In the genomic region with DNA sequence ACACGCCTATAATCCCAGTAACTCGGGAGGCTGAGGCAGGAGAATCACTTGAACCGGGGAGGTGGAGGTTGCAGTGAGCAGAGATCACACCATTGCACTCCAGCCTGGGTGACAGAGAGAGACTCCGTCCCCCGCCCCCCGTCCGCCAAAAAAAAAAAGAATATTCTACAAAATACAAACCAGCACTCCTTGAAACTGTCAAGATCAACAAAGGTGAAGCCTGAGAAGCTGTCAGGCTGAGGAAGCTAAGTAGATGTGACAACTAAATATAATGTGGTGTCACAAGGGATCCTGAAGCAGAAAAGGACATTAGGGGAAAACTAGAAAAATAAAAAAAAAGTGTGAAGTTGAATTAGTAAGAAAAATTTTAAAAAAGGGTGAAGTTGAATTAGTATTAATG, we compare ENCODE assay signal across 2 cellular contexts.
TF ChIP-seq lines count a peak whose summit lies in the region.

No MANE protein-coding gene starts in this region.

TF ChIP-seq in SK-N-SH, 30 proteins besides CTCF, POLR2A, EP300 and RAD21:
- TF ChIP-seq POLR2AphosphoS5 (IDR thresholded peaks at IDR 0.05; ENCODE audit: low read depth, low read length) (0 out of 2 replicates have a peak, but pooled peaks have one; percentile 0), SIN3A (IDR thresholded peaks at IDR 0.05; ENCODE audit: borderline replicate concordance, low read depth, low read length) (no peak)

TF ChIP-seq in SK-N-SH treated with all-trans-retinoic acid at 6 μM for 48 hours, 23 proteins besides CTCF, POLR2A, EP300 and RAD21:
- TF ChIP-seq TOX (CRISPR knock-in tag; IDR thresholded peaks at IDR 0.05; ENCODE audit: borderline replicate concordance) (no peak), ZFP30 (CRISPR knock-in tag; IDR thresholded peaks at IDR 0.05) (no peak), OSR1 (CRISPR knock-in tag; IDR thresholded peaks at IDR 0.05) (no peak), ZNF565 (CRISPR knock-in tag; conservative IDR thresholded peaks at IDR 0.05; ENCODE audit: low read depth) (no peak), BACH2 (CRISPR knock-in tag; IDR thresholded peaks at IDR 0.05; ENCODE audit: borderline replicate concordance) (no peak), CSDC2 (CRISPR knock-in tag; IDR thresholded peaks at IDR 0.05) (no peak), ESRRG (CRISPR knock-in tag; IDR thresholded peaks at IDR 0.05) (no peak), ZC3H10 (CRISPR knock-in tag; IDR thresholded peaks at IDR 0.05) (no peak), SNAI2 (CRISPR knock-in tag; IDR thresholded peaks at IDR 0.05) (no peak), ZNF70 (CRISPR knock-in tag; IDR thresholded peaks at IDR 0.05) (no peak), ZNF8 (CRISPR knock-in tag; IDR thresholded peaks at IDR 0.05) (no peak), ISL1 (CRISPR knock-in tag; IDR thresholded peaks at IDR 0.05) (no peak), TCF4 (CRISPR knock-in tag; IDR thresholded peaks at IDR 0.05; ENCODE audit: borderline replicate concordance) (no peak), GLIS3 (CRISPR knock-in tag; IDR thresholded peaks at IDR 0.05) (no peak), ARNTL (CRISPR knock-in tag; IDR thresholded peaks at IDR 0.05; ENCODE audit: borderline replicate concordance, low read depth) (no peak)
- TF ChIP-seq, protein P1, sequence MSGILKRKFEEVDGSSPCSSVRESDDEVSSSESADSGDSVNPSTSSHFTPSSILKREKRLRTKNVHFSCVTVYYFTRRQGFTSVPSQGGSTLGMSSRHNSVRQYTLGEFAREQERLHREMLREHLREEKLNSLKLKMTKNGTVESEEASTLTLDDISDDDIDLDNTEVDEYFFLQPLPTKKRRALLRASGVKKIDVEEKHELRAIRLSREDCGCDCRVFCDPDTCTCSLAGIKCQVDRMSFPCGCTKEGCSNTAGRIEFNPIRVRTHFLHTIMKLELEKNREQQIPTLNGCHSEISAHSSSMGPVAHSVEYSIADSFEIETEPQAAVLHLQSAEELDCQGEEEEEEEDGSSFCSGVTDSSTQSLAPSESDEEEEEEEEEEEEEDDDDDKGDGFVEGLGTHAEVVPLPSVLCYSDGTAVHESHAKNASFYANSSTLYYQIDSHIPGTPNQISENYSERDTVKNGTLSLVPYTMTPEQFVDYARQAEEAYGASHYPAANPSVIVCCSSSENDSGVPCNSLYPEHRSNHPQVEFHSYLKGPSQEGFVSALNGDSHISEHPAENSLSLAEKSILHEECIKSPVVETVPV (CRISPR knock-in tag; IDR thresholded peaks at IDR 0.05), result no peak
- TF ChIP-seq, protein P2, sequence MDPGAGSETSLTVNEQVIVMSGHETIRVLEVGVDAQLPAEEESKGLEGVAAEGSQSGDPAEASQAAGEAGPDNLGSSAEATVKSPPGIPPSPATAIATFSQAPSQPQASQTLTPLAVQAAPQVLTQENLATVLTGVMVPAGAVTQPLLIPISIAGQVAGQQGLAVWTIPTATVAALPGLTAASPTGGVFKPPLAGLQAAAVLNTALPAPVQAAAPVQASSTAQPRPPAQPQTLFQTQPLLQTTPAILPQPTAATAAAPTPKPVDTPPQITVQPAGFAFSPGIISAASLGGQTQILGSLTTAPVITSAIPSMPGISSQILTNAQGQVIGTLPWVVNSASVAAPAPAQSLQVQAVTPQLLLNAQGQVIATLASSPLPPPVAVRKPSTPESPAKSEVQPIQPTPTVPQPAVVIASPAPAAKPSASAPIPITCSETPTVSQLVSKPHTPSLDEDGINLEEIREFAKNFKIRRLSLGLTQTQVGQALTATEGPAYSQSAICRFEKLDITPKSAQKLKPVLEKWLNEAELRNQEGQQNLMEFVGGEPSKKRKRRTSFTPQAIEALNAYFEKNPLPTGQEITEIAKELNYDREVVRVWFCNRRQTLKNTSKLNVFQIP (CRISPR knock-in tag; IDR thresholded peaks at IDR 0.05; ENCODE audit: borderline replicate concordance, low read depth), result no peak
- TF ChIP-seq, protein P3, sequence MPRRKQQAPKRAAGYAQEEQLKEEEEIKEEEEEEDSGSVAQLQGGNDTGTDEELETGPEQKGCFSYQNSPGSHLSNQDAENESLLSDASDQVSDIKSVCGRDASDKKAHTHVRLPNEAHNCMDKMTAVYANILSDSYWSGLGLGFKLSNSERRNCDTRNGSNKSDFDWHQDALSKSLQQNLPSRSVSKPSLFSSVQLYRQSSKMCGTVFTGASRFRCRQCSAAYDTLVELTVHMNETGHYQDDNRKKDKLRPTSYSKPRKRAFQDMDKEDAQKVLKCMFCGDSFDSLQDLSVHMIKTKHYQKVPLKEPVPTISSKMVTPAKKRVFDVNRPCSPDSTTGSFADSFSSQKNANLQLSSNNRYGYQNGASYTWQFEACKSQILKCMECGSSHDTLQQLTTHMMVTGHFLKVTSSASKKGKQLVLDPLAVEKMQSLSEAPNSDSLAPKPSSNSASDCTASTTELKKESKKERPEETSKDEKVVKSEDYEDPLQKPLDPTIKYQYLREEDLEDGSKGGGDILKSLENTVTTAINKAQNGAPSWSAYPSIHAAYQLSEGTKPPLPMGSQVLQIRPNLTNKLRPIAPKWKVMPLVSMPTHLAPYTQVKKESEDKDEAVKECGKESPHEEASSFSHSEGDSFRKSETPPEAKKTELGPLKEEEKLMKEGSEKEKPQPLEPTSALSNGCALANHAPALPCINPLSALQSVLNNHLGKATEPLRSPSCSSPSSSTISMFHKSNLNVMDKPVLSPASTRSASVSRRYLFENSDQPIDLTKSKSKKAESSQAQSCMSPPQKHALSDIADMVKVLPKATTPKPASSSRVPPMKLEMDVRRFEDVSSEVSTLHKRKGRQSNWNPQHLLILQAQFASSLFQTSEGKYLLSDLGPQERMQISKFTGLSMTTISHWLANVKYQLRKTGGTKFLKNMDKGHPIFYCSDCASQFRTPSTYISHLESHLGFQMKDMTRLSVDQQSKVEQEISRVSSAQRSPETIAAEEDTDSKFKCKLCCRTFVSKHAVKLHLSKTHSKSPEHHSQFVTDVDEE (CRISPR knock-in tag; IDR thresholded peaks at IDR 0.05), result no peak
- TF ChIP-seq, protein P4, sequence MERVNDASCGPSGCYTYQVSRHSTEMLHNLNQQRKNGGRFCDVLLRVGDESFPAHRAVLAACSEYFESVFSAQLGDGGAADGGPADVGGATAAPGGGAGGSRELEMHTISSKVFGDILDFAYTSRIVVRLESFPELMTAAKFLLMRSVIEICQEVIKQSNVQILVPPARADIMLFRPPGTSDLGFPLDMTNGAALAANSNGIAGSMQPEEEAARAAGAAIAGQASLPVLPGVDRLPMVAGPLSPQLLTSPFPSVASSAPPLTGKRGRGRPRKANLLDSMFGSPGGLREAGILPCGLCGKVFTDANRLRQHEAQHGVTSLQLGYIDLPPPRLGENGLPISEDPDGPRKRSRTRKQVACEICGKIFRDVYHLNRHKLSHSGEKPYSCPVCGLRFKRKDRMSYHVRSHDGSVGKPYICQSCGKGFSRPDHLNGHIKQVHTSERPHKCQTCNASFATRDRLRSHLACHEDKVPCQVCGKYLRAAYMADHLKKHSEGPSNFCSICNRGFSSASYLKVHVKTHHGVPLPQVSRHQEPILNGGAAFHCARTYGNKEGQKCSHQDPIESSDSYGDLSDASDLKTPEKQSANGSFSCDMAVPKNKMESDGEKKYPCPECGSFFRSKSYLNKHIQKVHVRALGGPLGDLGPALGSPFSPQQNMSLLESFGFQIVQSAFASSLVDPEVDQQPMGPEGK (CRISPR knock-in tag; IDR thresholded peaks at IDR 0.05; ENCODE audit: borderline replicate concordance), result no peak
- TF ChIP-seq, protein P5, sequence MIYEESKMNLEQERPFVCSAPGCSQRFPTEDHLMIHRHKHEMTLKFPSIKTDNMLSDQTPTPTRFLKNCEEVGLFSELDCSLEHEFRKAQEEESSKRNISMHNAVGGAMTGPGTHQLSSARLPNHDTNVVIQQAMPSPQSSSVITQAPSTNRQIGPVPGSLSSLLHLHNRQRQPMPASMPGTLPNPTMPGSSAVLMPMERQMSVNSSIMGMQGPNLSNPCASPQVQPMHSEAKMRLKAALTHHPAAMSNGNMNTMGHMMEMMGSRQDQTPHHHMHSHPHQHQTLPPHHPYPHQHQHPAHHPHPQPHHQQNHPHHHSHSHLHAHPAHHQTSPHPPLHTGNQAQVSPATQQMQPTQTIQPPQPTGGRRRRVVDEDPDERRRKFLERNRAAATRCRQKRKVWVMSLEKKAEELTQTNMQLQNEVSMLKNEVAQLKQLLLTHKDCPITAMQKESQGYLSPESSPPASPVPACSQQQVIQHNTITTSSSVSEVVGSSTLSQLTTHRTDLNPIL (CRISPR knock-in tag; IDR thresholded peaks at IDR 0.05; ENCODE audit: low read depth), result no peak
